Comparison of ENCODE assay signal across 11 cellular contexts in genomic region chr17:77407321-77408277, GRCh38.
DNase-seq lines count a peak whose midpoint lies in the region; ATAC-seq and TF ChIP-seq lines count a peak whose summit lies in the region.
"Had no signal": no experiment of that assay in that cellular context is flagged by ENCODE, and none has a peak within 500 bp of the region (broad histone marks: within the 10 kb centered on the region; RNA-seq: fewer than 3 reads in every experiment).

No MANE protein-coding gene starts in this region.

- no peaks in the 10 kb centered on the region for H3K36me3 ChIP-seq in smooth muscle cell (ENCODE audit: low read depth)

- H3F3A ChIP-seq in smooth muscle cell (ENCODE audit: low read depth), result peaks cover 4% of the 10 kb centered on the region

- H3K4me1 ChIP-seq in smooth muscle cell (ENCODE audit: low read depth), result no peaks in the 10 kb centered on the region

- peak overlapping the region; percentile 81 for H3K27ac Mint-ChIP-seq in T-helper 1 cell treated with Interleukin-12 subunit alpha and Interleukin-12 subunit beta and Interleukin-4 antibody, amounts not matched to agents 30 μg/mL and 1 μg/mL, for 36 hours
- H3K27ac Mint-ChIP-seq in activated naive CD8-positive, alpha-beta T cell, result peak overlapping the region; percentile 92
- peak overlapping the region; percentile 26 to 91 (median 78) for H3K27ac Mint-ChIP-seq in immature natural killer cell
- peak overlapping the region; percentile 95 for H3K27ac Mint-ChIP-seq in stimulated activated memory B cell treated with anti-CD40 and anti-IgM and Interleukin-4, amounts not matched to agents 10 μg/mL and 1 μg/mL and 100 μg/mL, for 72 hours

- H3K4me3 ChIP-seq in smooth muscle cell, result no peak overlapping the region

- TF ChIP-seq CTCF in smooth muscle cell (IDR thresholded peaks at IDR 0.05; ENCODE audit: borderline replicate concordance, insufficient read depth, poor library complexity, severe bottlenecking), result no peak

- peaks cover 86% of the 10 kb centered on the region for H3K79me2 ChIP-seq in smooth muscle cell (ENCODE audit: low read depth)

- H3K36me3 Mint-ChIP-seq in T-helper 1 cell treated with Interleukin-12 subunit alpha and Interleukin-12 subunit beta and Interleukin-4 antibody, amounts not matched to agents 30 μg/mL and 1 μg/mL, for 36 hours (ENCODE audit: low read depth), result peaks cover 43% of the 10 kb centered on the region
- peaks cover 4% of the 10 kb centered on the region for H3K36me3 Mint-ChIP-seq in activated naive CD8-positive, alpha-beta T cell
- peaks cover under 1 to 21% (median 19%) of the 10 kb centered on the region in 3 donors for H3K36me3 Mint-ChIP-seq in immature natural killer cell
- peaks cover 21% of the 10 kb centered on the region for H3K36me3 Mint-ChIP-seq in stimulated activated memory B cell treated with anti-CD40 and anti-IgM and Interleukin-4, amounts not matched to agents 10 μg/mL and 1 μg/mL and 100 μg/mL, for 72 hours

- peak overlapping the region; percentile 64 for H3K4me3 Mint-ChIP-seq in T-helper 1 cell treated with Interleukin-12 subunit alpha and Interleukin-12 subunit beta and Interleukin-4 antibody, amounts not matched to agents 30 μg/mL and 1 μg/mL, for 36 hours
- peak overlapping the region; percentile 55 for H3K4me3 Mint-ChIP-seq in activated naive CD8-positive, alpha-beta T cell
- H3K4me3 Mint-ChIP-seq in immature natural killer cell, result peak overlapping the region in 4 of 5 donors; percentile 33 to 66 (median 46)
- H3K4me3 Mint-ChIP-seq in stimulated activated memory B cell treated with anti-CD40 and anti-IgM and Interleukin-4, amounts not matched to agents 10 μg/mL and 1 μg/mL and 100 μg/mL, for 72 hours, result no peak overlapping the region

- H3K4me2 ChIP-seq in smooth muscle cell, result no peak overlapping the region

- no peaks in the 10 kb centered on the region for H3K27me3 Mint-ChIP-seq in T-helper 1 cell treated with Interleukin-12 subunit alpha and Interleukin-12 subunit beta and Interleukin-4 antibody, amounts not matched to agents 30 μg/mL and 1 μg/mL, for 36 hours (ENCODE audit: low read depth)
- no peaks in the 10 kb centered on the region for H3K27me3 Mint-ChIP-seq in activated naive CD8-positive, alpha-beta T cell
- peaks cover 0 to 11% (median 8%) of the 10 kb centered on the region in 3 donors for H3K27me3 Mint-ChIP-seq in immature natural killer cell (ENCODE audit: low read depth in 3 of 3)
- H3K27me3 Mint-ChIP-seq in stimulated activated memory B cell treated with anti-CD40 and anti-IgM and Interleukin-4, amounts not matched to agents 10 μg/mL and 1 μg/mL and 100 μg/mL, for 72 hours, result no peaks in the 10 kb centered on the region

- WGBS in smooth muscle cell (ENCODE audit: low lambda C conversion rate), result 86% methylated on average over 11 of the region's 11 CpGs

- no peak overlapping the region for H3K27ac ChIP-seq in smooth muscle cell (ENCODE audit: low read depth)

- peaks cover 100% of the 10 kb centered on the region for H4K20me1 ChIP-seq in smooth muscle cell (ENCODE audit: low read depth)

- no peak overlapping the region for H3K9ac ChIP-seq in smooth muscle cell (ENCODE audit: low read depth)

- peaks cover 67% of the 10 kb centered on the region for H3K4me1 Mint-ChIP-seq in T-helper 1 cell treated with Interleukin-12 subunit alpha and Interleukin-12 subunit beta and Interleukin-4 antibody, amounts not matched to agents 30 μg/mL and 1 μg/mL, for 36 hours (ENCODE audit: low read depth)
- peaks cover 85% of the 10 kb centered on the region for H3K4me1 Mint-ChIP-seq in activated naive CD8-positive, alpha-beta T cell (ENCODE audit: low read depth)
- H3K4me1 Mint-ChIP-seq in immature natural killer cell, result peaks cover 94 to 95% of the 10 kb centered on the region in 2 donors
- peaks cover 96% of the 10 kb centered on the region for H3K4me1 Mint-ChIP-seq in stimulated activated memory B cell treated with anti-CD40 and anti-IgM and Interleukin-4, amounts not matched to agents 10 μg/mL and 1 μg/mL and 100 μg/mL, for 72 hours

- no peak for ATAC-seq in stimulated activated memory B cell treated with anti-CD40 and anti-IgM and Interleukin-4, amounts not matched to agents 10 μg/mL and 1 μg/mL and 100 μg/mL, for 72 hours
- ATAC-seq in HG03571 (IDR thresholded peaks at IDR 0.05; ENCODE audit: unreplicated experiment), result no peak
- ATAC-seq: PC-3 had no signal

- no peaks in the 10 kb centered on the region for H3K27me3 ChIP-seq in smooth muscle cell (ENCODE audit: low read depth)

- H3K9me3 Mint-ChIP-seq in T-helper 1 cell treated with Interleukin-12 subunit alpha and Interleukin-12 subunit beta and Interleukin-4 antibody, amounts not matched to agents 30 μg/mL and 1 μg/mL, for 36 hours, result no peaks in the 10 kb centered on the region
- no peaks in the 10 kb centered on the region for H3K9me3 Mint-ChIP-seq in activated naive CD8-positive, alpha-beta T cell (ENCODE audit: low read depth)
- H3K9me3 Mint-ChIP-seq in immature natural killer cell, result no peaks in the 10 kb centered on the region
- no peaks in the 10 kb centered on the region for H3K9me3 Mint-ChIP-seq in stimulated activated memory B cell treated with anti-CD40 and anti-IgM and Interleukin-4, amounts not matched to agents 10 μg/mL and 1 μg/mL and 100 μg/mL, for 72 hours

- no peak overlapping the region for H2AFZ ChIP-seq in smooth muscle cell (ENCODE audit: low read depth)

- H3K9me3 ChIP-seq in smooth muscle cell (replicated peaks; ENCODE audit: low read depth), result no peaks in the 10 kb centered on the region

- no peak for DNase-seq in T-helper 1 cell
- DNase-seq in immature natural killer cell, result no peak
- no peak for DNase-seq in smooth muscle cell (lab: John Stamatoyannopoulos, UW; ENCODE audit: unreplicated experiment)
- no peak for DNase-seq in NCI-H2107 (lab: John Stamatoyannopoulos, UW)
- DNase-seq: activated CD4-positive, alpha-beta T cell treated with anti-CD3 and anti-CD28 coated beads, Interleukin-2, amount 50 U/mL, for 1 hour; NCI-H1417 treated with DMSO at 0.1 percent for 48 hours; PC-3 had no signal
